In genomic region chr16:84453061-84453752, GRCh38 we compare ENCODE assay signal across 1 cellular context.
TF ChIP-seq lines count a peak whose summit lies in the region.

No MANE protein-coding gene starts in this region.

TF ChIP-seq in H1, 55 proteins besides CTCF, POLR2A, EP300 and RAD21:
- TF ChIP-seq RFX5 (IDR thresholded peaks at IDR 0.05; ENCODE audit: borderline replicate concordance, low read depth, low read length), result peak; percentile 80
- TF ChIP-seq SIN3A (conservative IDR thresholded peaks at IDR 0.05 in 1 of 2, IDR thresholded peaks at IDR 0.05 in 1 of 2; ENCODE audit: low read depth in 1 of 2, low read length in 2 of 2), result no peak
